ENCODE assay signal across 16 cellular contexts in genomic region chr5:30991462-30991861, GRCh38.
DNase-seq lines count a peak whose midpoint lies in the region; ATAC-seq and TF ChIP-seq lines count a peak whose summit lies in the region.
"Had no signal": no experiment of that assay in that cellular context is flagged by ENCODE, and none has a peak within 500 bp of the region (broad histone marks: within the 10 kb centered on the region; RNA-seq: fewer than 3 reads in every experiment).

No MANE protein-coding gene starts in this region.

- H3K27me3 ChIP-seq in AG04450 (ENCODE audit: control insufficient read depth, insufficient read depth, low read length) (no peaks in the 10 kb centered on the region), adipocyte (replicated peaks; ENCODE audit: control insufficient read depth, insufficient read depth, low read length) (no peaks in the 10 kb centered on the region), esophagus squamous epithelium (no peaks in the 10 kb centered on the region)
- H3K27me3 ChIP-seq: Peyer's patch had no signal

- peaks cover 8% of the 10 kb centered on the region for H3K9me3 Mint-ChIP-seq in osteocyte (ENCODE audit: unreplicated experiment)
- peaks cover 2% of the 10 kb centered on the region for H3K9me3 Mint-ChIP-seq in stimulated activated memory B cell treated with anti-CD40 and anti-IgM and Interleukin-4, amounts not matched to agents 10 μg/mL and 1 μg/mL and 100 μg/mL, for 72 hours

- H3K27ac Mint-ChIP-seq in osteocyte (ENCODE audit: unreplicated experiment) = peak overlapping the region; percentile 36
- no peak overlapping the region for H3K27ac Mint-ChIP-seq in stimulated activated memory B cell treated with anti-CD40 and anti-IgM and Interleukin-4, amounts not matched to agents 10 μg/mL and 1 μg/mL and 100 μg/mL, for 72 hours
- H3K27ac Mint-ChIP-seq: CD4-positive, CD25-positive, alpha-beta regulatory T cell had no signal

- no peaks in the 10 kb centered on the region for H3K9me3 ChIP-seq in AG04450 (ENCODE audit: control insufficient read depth, insufficient read depth, low read length)
- H3K9me3 ChIP-seq in adipocyte (ENCODE audit: control insufficient read depth, low read length) = peaks cover 2% of the 10 kb centered on the region
- no peaks in the 10 kb centered on the region for H3K9me3 ChIP-seq in esophagus squamous epithelium
- H3K9me3 ChIP-seq: Peyer's patch had no signal

- H3K36me3 ChIP-seq in adipocyte (ENCODE audit: control insufficient read depth, insufficient read depth, low read length, severe bottlenecking) = no peaks in the 10 kb centered on the region
- no peaks in the 10 kb centered on the region for H3K36me3 ChIP-seq in esophagus squamous epithelium
- H3K36me3 ChIP-seq: Peyer's patch had no signal

- WGBS in esophagus squamous epithelium, 2 donors = 53 to 58% methylated on average over 5 of the region's 5 CpGs

- no peak overlapping the region for H3K4me3 ChIP-seq in AG04450 (ENCODE audit: low read depth, low read length)
- H3K4me3 ChIP-seq in adipocyte (ENCODE audit: low read length) = no peak overlapping the region
- H3K4me3 ChIP-seq in epithelial cell of esophagus (ENCODE audit: low read length) = no peak overlapping the region
- no peak overlapping the region for H3K4me3 ChIP-seq in esophagus squamous epithelium
- H3K4me3 ChIP-seq: Peyer's patch had no signal

- peak; percentile 37 for DNase-seq in AG04450 (ENCODE audit: low read depth, low spot score)
- peak; percentile 66 for DNase-seq in adipocyte (ENCODE audit: low read depth)
- peak; percentile 8 for DNase-seq in epithelial cell of esophagus (ENCODE audit: low read depth)
- DNase-seq in osteocyte (ENCODE audit: extremely low spot score, unreplicated experiment) = no peak
- no peak for DNase-seq in T-helper 1 cell
- DNase-seq in esophagus squamous epithelium (lab: John Stamatoyannopoulos, UW) = no peak
- DNase-seq: 8988T; ACHN; CD4-positive, CD25-positive, alpha-beta regulatory T cell; Karpas-422; NCI-H1436; NCI-H187; NCI-H2081 treated with DMSO at 0.1 percent for 48 hours; NCI-H526 treated with DMSO at 0.1 percent for 48 hours; Peyer's patch had no signal

- CTCF ChIA-PET in AG04450 (lab: Charles Lee) = interaction anchor here (1.5 kb wide), 1 partner anchor 32 kb away, joined by 4 read pairs; no protein-coding TSS in a partner anchor

- ATAC-seq in stimulated activated memory B cell treated with anti-CD40 and anti-IgM and Interleukin-4, amounts not matched to agents 10 μg/mL and 1 μg/mL and 100 μg/mL, for 72 hours = no peak

- no peak overlapping the region for H3K9ac ChIP-seq in adipocyte (ENCODE audit: low read length)

- H3K36me3 Mint-ChIP-seq in osteocyte (ENCODE audit: unreplicated experiment) = no peaks in the 10 kb centered on the region
- no peaks in the 10 kb centered on the region for H3K36me3 Mint-ChIP-seq in stimulated activated memory B cell treated with anti-CD40 and anti-IgM and Interleukin-4, amounts not matched to agents 10 μg/mL and 1 μg/mL and 100 μg/mL, for 72 hours
- H3K36me3 Mint-ChIP-seq: CD4-positive, CD25-positive, alpha-beta regulatory T cell had no signal

- no peak for TF ChIP-seq CTCF in AG04450 (IDR thresholded peaks at IDR 0.05; ENCODE audit: low read depth, low read length)
- no peak for TF ChIP-seq CTCF in epithelial cell of esophagus (IDR thresholded peaks at IDR 0.05; ENCODE audit: insufficient read depth, low read depth, low read length, missing control alignments)
- no peak for TF ChIP-seq CTCF in osteocyte (IDR thresholded peaks at IDR 0.05)
- TF ChIP-seq CTCF in esophagus squamous epithelium (IDR thresholded peaks at IDR 0.05) = no peak

- intact Hi-C loops in esophagus squamous epithelium (cut with DNase I) = no loop called here

- H3K4me3 Mint-ChIP-seq in osteocyte (ENCODE audit: unreplicated experiment) = no peak overlapping the region
- H3K4me3 Mint-ChIP-seq in stimulated activated memory B cell treated with anti-CD40 and anti-IgM and Interleukin-4, amounts not matched to agents 10 μg/mL and 1 μg/mL and 100 μg/mL, for 72 hours = no peak overlapping the region
- H3K4me3 Mint-ChIP-seq: CD4-positive, CD25-positive, alpha-beta regulatory T cell had no signal

- no peak overlapping the region for H3K27ac ChIP-seq in AG04450 (ENCODE audit: low read depth, low read length)
- H3K27ac ChIP-seq in esophagus squamous epithelium = no peak overlapping the region
- H3K27ac ChIP-seq: Peyer's patch had no signal

- peaks cover 18% of the 10 kb centered on the region for H3K4me1 Mint-ChIP-seq in osteocyte (ENCODE audit: unreplicated experiment)
- H3K4me1 Mint-ChIP-seq in stimulated activated memory B cell treated with anti-CD40 and anti-IgM and Interleukin-4, amounts not matched to agents 10 μg/mL and 1 μg/mL and 100 μg/mL, for 72 hours = no peaks in the 10 kb centered on the region
- H3K4me1 Mint-ChIP-seq: CD4-positive, CD25-positive, alpha-beta regulatory T cell had no signal

- H3K4me1 ChIP-seq in adipocyte (ENCODE audit: control insufficient read depth, insufficient read depth, low read length) = no peaks in the 10 kb centered on the region
- no peaks in the 10 kb centered on the region for H3K4me1 ChIP-seq in esophagus squamous epithelium
- H3K4me1 ChIP-seq: Peyer's patch had no signal

- no peaks in the 10 kb centered on the region for H3K27me3 Mint-ChIP-seq in osteocyte (ENCODE audit: unreplicated experiment)
- no peaks in the 10 kb centered on the region for H3K27me3 Mint-ChIP-seq in stimulated activated memory B cell treated with anti-CD40 and anti-IgM and Interleukin-4, amounts not matched to agents 10 μg/mL and 1 μg/mL and 100 μg/mL, for 72 hours
- H3K27me3 Mint-ChIP-seq: CD4-positive, CD25-positive, alpha-beta regulatory T cell had no signal

- POLR2A ChIA-PET in AG04450 (lab: Yijun Ruan, JAX) = interaction anchor here (0.6 to 1.1 kb wide), 3 partner anchors 116 to 202 kb away, joined by 3 to 4 read pairs (median 3); partner anchors contain the start of gene CDH6

- TF ChIP-seq POLR2A in esophagus squamous epithelium (IDR thresholded peaks at IDR 0.05) = no peak

Comparison
In these comparisons a context has a peak if more than half of its experiments do, and no peak if none do; other contexts are left out.
1. DNase-seq: peak in AG04450 (single experiment), adipocyte (single experiment) and epithelial cell of esophagus (single experiment); none in osteocyte (single experiment), T-helper 1 cell (0 of 5) and esophagus squamous epithelium (single experiment).